In the genomic region with DNA sequence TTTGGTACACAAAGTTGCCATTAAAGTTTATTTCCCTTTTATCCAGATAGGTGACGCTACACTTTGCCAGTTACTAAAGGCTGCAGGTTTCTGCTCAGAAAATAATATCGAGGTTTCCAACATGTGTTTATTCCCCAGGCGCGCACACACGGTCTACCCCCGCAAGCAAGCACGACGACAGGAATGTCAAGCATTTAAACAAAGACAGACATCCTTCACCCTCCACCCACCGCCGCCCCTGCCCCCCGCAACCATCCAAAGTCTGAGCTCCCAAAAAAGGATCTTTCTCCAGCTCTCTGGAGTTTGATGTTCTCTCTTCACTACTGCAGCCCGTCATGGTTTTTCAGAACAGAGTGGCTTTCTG, we compare ENCODE assay signal across 9 cellular contexts. TPM values are rescaled to one million over a fixed set of nuclear protein-coding genes. Genes with fewer than 3 reads are reported as not detected.
DNase-seq lines count a peak whose midpoint lies in the region; ATAC-seq, FAIRE-seq and TF ChIP-seq lines count a peak whose summit lies in the region.
"Had no signal": no experiment of that assay in that cellular context is flagged by ENCODE, and none has a peak within 500 bp of the region (broad histone marks: within the 10 kb centered on the region; RNA-seq: fewer than 3 reads in every experiment).

No MANE protein-coding gene starts in this region.

- peak overlapping the region in 7 of 10 donors; percentile 65 to 87 (median 81) for H3K27ac ChIP-seq in heart right ventricle

- intact Hi-C loops in heart right ventricle (cut with DNase I): loop anchor here in 6 of 10 donors (10.0 kb wide), 2 partner anchors 956 to 976 kb away; no protein-coding TSS in a partner anchor
- intact Hi-C loops in Right ventricle myocardium inferior (cut with DNase I): loop anchor here (5.0 to 10.0 kb wide), 3 partner anchors 303 to 953 kb away; no protein-coding TSS in a partner anchor

- 1 to 2% methylated on average over 12 of the region's 12 CpGs for WGBS in heart right ventricle, 2 donors

- no peaks in the 10 kb centered on the region for H3K9me3 ChIP-seq in heart right ventricle

- FAIRE-seq in urothelium cell line (lab: Jason Lieb, UNC): peak; percentile 17
- FAIRE-seq: GM18507 had no signal

- peak in 3 of 9 donors; percentile 25 to 41 (median 29) for TF ChIP-seq CTCF in heart right ventricle (IDR thresholded peaks at IDR 0.05)
- TF ChIP-seq CTCF in astrocyte of the spinal cord (IDR thresholded peaks at IDR 0.05; ENCODE audit: low read depth, low read length): peak; percentile 31

- peaks cover 0 to 75% (median 55%) of the 10 kb centered on the region in 7 donors for H3K27me3 ChIP-seq in heart right ventricle

- ATAC-seq in heart right ventricle (peak in 3 of 8 donors; percentile 5 to 14 (median 14)), Right ventricle myocardium inferior (no peak), GM18858 (IDR thresholded peaks at IDR 0.05; ENCODE audit: unreplicated experiment) (no peak)

- H3K4me3 ChIP-seq in heart right ventricle: peak overlapping the region in 9 of 10 donors; percentile 39 to 79 (median 60)
- H3K4me3 ChIP-seq in astrocyte of the spinal cord (ENCODE audit: low read depth, low read length): peak overlapping the region; percentile 54

- peaks cover 0 to 45% (median 26%) of the 10 kb centered on the region in 9 donors for H3K4me1 ChIP-seq in heart right ventricle

- in situ Hi-C loops in astrocyte of the spinal cord (cut with HindIII; ENCODE audit: low sequenced_read_pairs): no loop called here

- no peaks in the 10 kb centered on the region for H3K36me3 ChIP-seq in heart right ventricle

- peak in 1 of 2 donors; percentile 10 for DNase-seq in heart right ventricle
- no peak for DNase-seq in Right ventricle myocardium inferior (ENCODE audit: missing footprints)
- peak; percentile 50 for DNase-seq in astrocyte of the spinal cord (ENCODE audit: low read depth, low spot score)
- DNase-seq in left kidney (ENCODE audit: low read depth, low spot score): peak; percentile 58
- peak; percentile 51 for DNase-seq in urothelium cell line (ENCODE audit: low spot score)
- no peak for DNase-seq in SHP77 (lab: John Stamatoyannopoulos, UW)
- no peak for DNase-seq in AG08395 (ENCODE audit: low spot score)

RNA-seq across cellular contexts. Expression of a gene that starts 1.3 kb away (rescaled TPM):
- total RNA-seq in heart right ventricle (100 to 1,000 TPM in 4 of 10 donors, 10 to 100 TPM in 6; 13.4 to 164 (median 78.6) TPM), Right ventricle myocardium inferior (21.7 TPM)
- polyA plus RNA-seq in heart right ventricle: 10 to 100 TPM in 1 of 2 donors, 1 to 10 TPM in 1; 9.4 to 12.2 TPM

Comparison
In these comparisons a context has a peak if more than half of its experiments do, and no peak if none do; other contexts are left out.
1. DNase-seq: peak in astrocyte of the spinal cord (single experiment), left kidney (single experiment) and urothelium cell line (single experiment); none in Right ventricle myocardium inferior (single experiment), SHP77 (0 of 2) and AG08395 (single experiment).